1 cellular context compared by ENCODE assay signal in genomic region chr7:101134399-101134980, GRCh38.
TF ChIP-seq lines count a peak whose summit lies in the region.

No MANE protein-coding gene starts in this region.

TF ChIP-seq in GM23338, 12 proteins besides CTCF, POLR2A, EP300 and RAD21 (continued from another document):
- no peak for TF ChIP-seq ZNF462 (CRISPR knock-in tag; IDR thresholded peaks at IDR 0.05)
- TF ChIP-seq POLR2AphosphoS5 (IDR thresholded peaks at IDR 0.05; ENCODE audit: low read depth) = no peak
- no peak for TF ChIP-seq NANOG (IDR thresholded peaks at IDR 0.05; ENCODE audit: borderline replicate concordance)
- no peak for TF ChIP-seq JUNB (IDR thresholded peaks at IDR 0.05; ENCODE audit: unreplicated experiment)
- TF ChIP-seq EZH2 (IDR thresholded peaks at IDR 0.05; ENCODE audit: low read depth, unreplicated experiment) = no peak
- TF ChIP-seq ETS1 (IDR thresholded peaks at IDR 0.05) = no peak
